In genomic region chr4:105709081-105709450, GRCh38 we compare ENCODE assay signal across 8 cellular contexts. TPM values are rescaled to one million over a fixed set of nuclear protein-coding genes. Genes with fewer than 3 reads are reported as not detected.
DNase-seq lines count a peak whose midpoint lies in the region; ATAC-seq and TF ChIP-seq lines count a peak whose summit lies in the region.

No MANE protein-coding gene starts in this region.

- H3K27me3 ChIP-seq in breast epithelium (no peaks in the 10 kb centered on the region), testis (no peaks in the 10 kb centered on the region)

- TF ChIP-seq CTCF in AG09309 (IDR thresholded peaks at IDR 0.05; ENCODE audit: control insufficient read depth, insufficient read depth, low read depth, low read length, missing control alignments) (no peak), GM12875 (IDR thresholded peaks at IDR 0.05; ENCODE audit: borderline replicate concordance, insufficient read depth, low read depth, low read length) (no peak), breast epithelium (IDR thresholded peaks at IDR 0.05) (no peak), testis (IDR thresholded peaks at IDR 0.05) (no peak)

- H3K27ac ChIP-seq in breast epithelium (peak overlapping the region; percentile 89 to 90), testis (peak overlapping the region; percentile 84 to 89)

- no peaks in the 10 kb centered on the region for H3K36me3 ChIP-seq in breast epithelium
- H3K36me3 ChIP-seq in testis (ENCODE audit: low read depth, missing control alignments) = no peaks in the 10 kb centered on the region

- 0% methylated on average over 10 to 11 of the region's 11 CpGs for WGBS in testis, 2 donors

- intact Hi-C loops in breast epithelium (cut with DNase I; ENCODE audit: low total_unique reads) = no loop called here
- intact Hi-C loops in testis (cut with DNase I; ENCODE audit: low total_unique reads) = no loop called here

- TF ChIP-seq POLR2A in breast epithelium (IDR thresholded peaks at IDR 0.05) = no peak
- TF ChIP-seq POLR2A in testis (IDR thresholded peaks at IDR 0.05) = no peak

- H3K4me1 ChIP-seq in breast epithelium (peaks cover 0 to 5% of the 10 kb centered on the region in 2 donors), testis (peaks cover 15% of the 10 kb centered on the region)

- H3K9me3 ChIP-seq in breast epithelium = no peaks in the 10 kb centered on the region
- no peaks in the 10 kb centered on the region for H3K9me3 ChIP-seq in testis

- peak; percentile 46 for ATAC-seq in HG02759 (IDR thresholded peaks at IDR 0.05; ENCODE audit: unreplicated experiment)

- no peak for DNase-seq in AG09309 (ENCODE audit: low read depth)
- DNase-seq in NCI-H69 (lab: John Stamatoyannopoulos, UW) = peak; percentile 63
- no peak for DNase-seq in breast epithelium (ENCODE audit: low spot score in 2 of 2)
- peak; percentile 75 for DNase-seq in left kidney (ENCODE audit: low read depth, low spot score)
- DNase-seq in testis = peak; percentile 30
- DNase-seq in GM19240 (ENCODE audit: insufficient read length, low spot score) = no peak

- H3K4me3 ChIP-seq in AG09309 (ENCODE audit: control insufficient read depth, low read depth, low read length) (peak overlapping the region; percentile 71), GM12875 (ENCODE audit: low read depth, low read length) (peak overlapping the region; percentile 94), breast epithelium (peak overlapping the region; percentile 72 to 88 (median 85)), testis (peak overlapping the region; percentile 79 to 98)

RNA-seq across cellular contexts. Expression of gene GSTCD, which starts 0.5 kb away (rescaled TPM):
- total RNA-seq in breast epithelium (10 to 100 TPM in 2 of 3 donors, 1 to 10 TPM in 1; 9.0 to 23.3 (median 18.7) TPM), testis (10 to 100 TPM; 19.3 to 36.5 TPM)
- polyA plus RNA-seq in testis (ENCODE audit: insufficient read depth, low read depth, low replicate concordance) = 18.1 TPM

RNA-seq across cellular contexts. Expression of gene INTS12, which starts 0.6 kb away (rescaled TPM):
- total RNA-seq in breast epithelium = 10 to 100 TPM; 20.6 to 30.0 (median 29.5) TPM
- 10 to 100 TPM; 22.3 to 23.2 TPM for total RNA-seq in testis
- 27.9 TPM for polyA plus RNA-seq in testis (ENCODE audit: insufficient read depth, low read depth, low replicate concordance)

Comparison
In these comparisons a context has a peak if more than half of its experiments do, and no peak if none do; other contexts are left out.
1. DNase-seq: peak in NCI-H69 (single experiment), left kidney (single experiment) and testis (single experiment); none in AG09309 (single experiment), breast epithelium (0 of 2) and GM19240 (single experiment).
2. Peak in every context shown above with its lines, with median percentiles within 50 percentile points of each other: H3K4me3 ChIP-seq.